In the genomic region with DNA sequence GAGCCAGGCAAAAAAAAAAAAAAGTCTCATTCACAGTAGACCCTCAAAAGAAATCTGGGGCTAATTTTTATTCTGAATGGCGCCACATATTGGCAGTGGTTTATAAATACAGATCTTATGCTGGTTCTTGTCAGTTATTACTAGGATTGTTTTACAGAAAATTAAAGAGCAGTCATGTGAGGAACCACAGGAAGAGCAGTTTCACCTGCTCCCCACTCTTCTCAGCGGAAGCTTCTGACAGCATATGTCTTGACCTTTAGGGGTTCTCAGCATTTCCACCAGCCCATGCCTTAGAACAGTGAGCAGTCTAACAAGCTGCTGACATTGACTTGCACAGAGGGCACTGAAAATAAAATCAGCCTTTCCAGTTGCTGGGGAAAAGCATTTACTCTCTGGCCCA, we compare ENCODE assay signal across 8 cellular contexts.
A peak's percentile ranks its signal among the peaks of the same experiment; 100 is the strongest.
DNase-seq lines count a peak whose midpoint lies in the region; ATAC-seq and TF ChIP-seq lines count a peak whose summit lies in the region.

No MANE protein-coding gene starts in this region.

- TF ChIP-seq CTCF in LNCaP clone FGC (IDR thresholded peaks at IDR 0.05; ENCODE audit: control insufficient read depth, extremely low read depth, insufficient read depth): 0 out of 2 replicates have a peak, but pooled peaks have one; percentile 7

- H3K27ac Mint-ChIP-seq in natural killer cell treated with Interleukin-12 subunit alpha and Interleukin-12 subunit beta and Interleukin-15 and Interleukin-18, amount 100 ng/mL, for 72 hours: peak overlapping the region; percentile 27 to 38

- peaks cover 19 to 35% of the 10 kb centered on the region in 2 donors for H3K4me1 Mint-ChIP-seq in natural killer cell treated with Interleukin-12 subunit alpha and Interleukin-12 subunit beta and Interleukin-15 and Interleukin-18, amount 100 ng/mL, for 72 hours (ENCODE audit: low read depth in 2 of 2)

- H3K36me3 Mint-ChIP-seq in natural killer cell treated with Interleukin-12 subunit alpha and Interleukin-12 subunit beta and Interleukin-15 and Interleukin-18, amount 100 ng/mL, for 72 hours: peaks cover 4% of the 10 kb centered on the region

- DNase-seq in LNCaP clone FGC (ENCODE audit: low read depth) (no peak), NCI-H1105 treated with DMSO at 0.1 percent for 48 hours (lab: John Stamatoyannopoulos, UW) (no peak), DMS 273 (lab: John Stamatoyannopoulos, UW; ENCODE audit: unreplicated experiment) (no peak), GM19240 (ENCODE audit: insufficient read length, low spot score) (no peak)
- DNase-seq in natural killer cell treated with Interleukin-12 subunit alpha and Interleukin-12 subunit beta and Interleukin-15 and Interleukin-18, amount 100 ng/mL, for 72 hours (ENCODE audit: low spot score): no peak
- no peak for DNase-seq in stimulated activated naive CD4-positive, alpha-beta T cell (lab: John Stamatoyannopoulos, UW)

- no peak overlapping the region for H3K4me3 ChIP-seq in LNCaP clone FGC (ENCODE audit: low read depth, low read length)

- no peaks in the 10 kb centered on the region for H3K9me3 Mint-ChIP-seq in natural killer cell treated with Interleukin-12 subunit alpha and Interleukin-12 subunit beta and Interleukin-15 and Interleukin-18, amount 100 ng/mL, for 72 hours

- ATAC-seq in GM18502 (IDR thresholded peaks at IDR 0.05; ENCODE audit: poor library complexity, unreplicated experiment): peak; percentile 84
- peak; percentile 88 for ATAC-seq in GM21723 (IDR thresholded peaks at IDR 0.05; ENCODE audit: unreplicated experiment)
- peak in 1 of 2 donors; percentile 54 for ATAC-seq in natural killer cell treated with Interleukin-12 subunit alpha and Interleukin-12 subunit beta and Interleukin-15 and Interleukin-18, amount 100 ng/mL, for 72 hours

- H3K4me3 Mint-ChIP-seq in natural killer cell treated with Interleukin-12 subunit alpha and Interleukin-12 subunit beta and Interleukin-15 and Interleukin-18, amount 100 ng/mL, for 72 hours: peak overlapping the region; percentile 18

- H3K27me3 Mint-ChIP-seq in natural killer cell treated with Interleukin-12 subunit alpha and Interleukin-12 subunit beta and Interleukin-15 and Interleukin-18, amount 100 ng/mL, for 72 hours: no peaks in the 10 kb centered on the region
